ENCODE assay signal across 7 cellular contexts in genomic region chr19:49373174-49373573, GRCh38. TPM values are rescaled to one million over a fixed set of nuclear protein-coding genes. Genes with fewer than 3 reads are reported as not detected.
"Had no signal": no experiment of that assay in that cellular context is flagged by ENCODE, and none has a peak within 500 bp of the region (broad histone marks: within the 10 kb centered on the region; RNA-seq: fewer than 3 reads in every experiment).

No MANE protein-coding gene starts in this region.

RNA-seq across cellular contexts. Expression of gene DKKL1, which starts 9.5 kb away (rescaled TPM):
- total RNA-seq: GM23248, HFFc6, HT1080 had no signal

RNA-seq across cellular contexts. Expression of gene KASH5, which starts 14.9 kb away (rescaled TPM):
- total RNA-seq: GM23248, H9, HepG2, HFFc6, HT1080, LHCN-M2 had no signal

RNA-seq across cellular contexts. Expression of gene CD37, which starts 38.0 kb away (rescaled TPM):
- total RNA-seq: GM23248, H1, H9, HepG2, HFFc6, HT1080, LHCN-M2 had no signal

RNA-seq across cellular contexts. Expression of gene SLC6A16, which starts 48.2 kb away (rescaled TPM):
- total RNA-seq: GM23248, HT1080 had no signal
